In the genomic region with DNA sequence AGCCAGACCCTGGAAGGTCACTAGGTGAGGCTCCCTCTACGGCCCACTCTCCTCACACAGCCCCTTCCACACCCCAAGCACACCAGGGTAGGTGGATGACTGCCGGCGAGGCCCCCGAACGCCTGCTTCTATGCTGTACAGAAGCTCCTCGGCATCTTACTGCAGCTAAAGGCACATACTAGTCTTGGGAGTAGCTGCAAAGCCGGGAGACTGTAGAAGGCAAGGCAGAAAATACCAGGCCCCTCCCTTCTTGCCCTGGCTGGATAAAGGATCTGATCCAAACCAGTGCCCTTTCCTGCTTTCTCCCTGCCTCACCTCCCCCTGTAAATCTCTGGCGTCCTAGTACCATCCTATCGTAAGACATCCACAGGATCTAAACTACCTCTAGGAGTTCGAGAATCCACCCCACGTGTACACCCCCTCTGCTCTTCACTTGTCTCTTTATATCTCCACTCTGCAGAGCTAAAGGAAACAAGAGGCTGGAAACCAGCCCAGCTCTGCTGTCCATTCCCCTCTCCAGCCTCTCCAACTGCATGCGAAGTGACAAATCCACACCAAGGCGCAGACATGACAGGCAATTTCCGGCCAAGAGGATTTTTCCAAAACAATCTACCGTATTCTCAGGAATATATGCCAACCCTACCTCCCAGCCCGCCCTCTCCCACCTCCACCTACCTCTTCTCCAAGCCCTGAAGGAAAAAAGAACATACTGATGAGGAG, we compare ENCODE assay signal across 8 cellular contexts. TPM values are rescaled to one million over a fixed set of nuclear protein-coding genes. Genes with fewer than 3 reads are reported as not detected.
DNase-seq lines count a peak whose midpoint lies in the region; ATAC-seq and TF ChIP-seq lines count a peak whose summit lies in the region.

No MANE protein-coding gene starts in this region.

- TF ChIP-seq CTCF in IMR-90 (conservative IDR thresholded peaks at IDR 0.05; ENCODE audit: low read depth, low read length) = no peak
- no peak for TF ChIP-seq CTCF in osteoblast (IDR thresholded peaks at IDR 0.05; ENCODE audit: extremely low read depth, low read depth, low read length)

- peaks cover 19 to 58% of the 10 kb centered on the region in 2 experiments; a peak in 2 of 4 replicates for H3K79me1 ChIP-seq in IMR-90 (ENCODE audit: low read depth in 1 of 2, low read length in 2 of 2)

- H3K27ac Mint-ChIP-seq in activated T-helper 1 cell treated with anti-CD3 and anti-CD28 coated beads, Interleukin-12 subunit alpha, Interleukin-12 subunit beta, Interleukin-2, Interleukin-4 antibody, amounts not matched to agents 30 ng/mL and 10 ng/mL and 1 ng/mL, durations not matched to agents 14 hours and 24 hours and 36 hours = peak overlapping the region; percentile 90

- H3K79me2 ChIP-seq in osteoblast (ENCODE audit: insufficient read depth, low read length) = peaks cover 55% of the 10 kb centered on the region

- peak overlapping the region; percentile 86 for H4K5ac ChIP-seq in IMR-90 (ENCODE audit: low read depth, low read length)

- WGBS in IMR-90 (ENCODE audit: extremely low coverage in 2 of 2, insufficient read length in 1 of 2), 2 experiments = 0% methylated on average over 4 of the region's 16 CpGs; no CpG with 5 or more reads in 1 of the 2 experiments

- peaks cover 19% of the 10 kb centered on the region for H3K36me3 Mint-ChIP-seq in activated T-helper 1 cell treated with anti-CD3 and anti-CD28 coated beads, Interleukin-12 subunit alpha, Interleukin-12 subunit beta, Interleukin-2, Interleukin-4 antibody, amounts not matched to agents 30 ng/mL and 10 ng/mL and 1 ng/mL, durations not matched to agents 14 hours and 24 hours and 36 hours (ENCODE audit: low read depth)

- H3K9ac ChIP-seq in IMR-90 (ENCODE audit: low read depth, low read length) = peak overlapping the region; percentile 85

- dilution Hi-C loops in IMR-90 (cut with HindIII; ENCODE audit: low sequenced_read_pairs, unreplicated experiment) = no loop called here

- H2AK5ac ChIP-seq in IMR-90 (ENCODE audit: low read depth, low read length) = peak overlapping the region; percentile 98

- peak overlapping the region; percentile 69 for H3K18ac ChIP-seq in IMR-90 (ENCODE audit: low read depth, low read length)

- H3K4me2 ChIP-seq in IMR-90 (ENCODE audit: low read depth, low read length) (peak overlapping the region; percentile 95), osteoblast (ENCODE audit: insufficient read depth, low read length) (peak overlapping the region; percentile 100)

- H3K27ac ChIP-seq in IMR-90 (ENCODE audit: insufficient read depth, low read length) = peak overlapping the region; percentile 95
- peak overlapping the region; percentile 78 for H3K27ac ChIP-seq in osteoblast (ENCODE audit: low read depth, low read length)

- H3K9me3 Mint-ChIP-seq in activated T-helper 1 cell treated with anti-CD3 and anti-CD28 coated beads, Interleukin-12 subunit alpha, Interleukin-12 subunit beta, Interleukin-2, Interleukin-4 antibody, amounts not matched to agents 30 ng/mL and 10 ng/mL and 1 ng/mL, durations not matched to agents 14 hours and 24 hours and 36 hours = no peaks in the 10 kb centered on the region

- peak overlapping the region; percentile 99 for H3K23ac ChIP-seq in IMR-90 (ENCODE audit: low read depth, low read length)

- peak; percentile 15 for ATAC-seq in IMR-90 (ENCODE audit: low read depth)

- POLR2A ChIA-PET in IMR-90 (lab: Charles Lee; ENCODE audit: unreplicated experiment) = no interaction called here

- H2BK20ac ChIP-seq in IMR-90 (ENCODE audit: low read depth, low read length) = peak overlapping the region; percentile 77

- H2AK9ac ChIP-seq in IMR-90 (replicated peaks; ENCODE audit: low read depth, low read length, poor library complexity) = peak overlapping the region; percentile 94

- peak overlapping the region; percentile 97 for H2AFZ ChIP-seq in IMR-90 (replicated peaks; ENCODE audit: low read length, poor library complexity)
- H2AFZ ChIP-seq in osteoblast (ENCODE audit: low read length) = peak overlapping the region; percentile 77

- peak overlapping the region; percentile 57 for H3K4me3 ChIP-seq in IMR-90 (ENCODE audit: insufficient read depth, low read depth, low read length)
- H3K4me3 ChIP-seq in osteoblast (ENCODE audit: insufficient read depth, low read length) = peak overlapping the region; percentile 83

- H4K8ac ChIP-seq in IMR-90 (ENCODE audit: low read depth in 2 of 2, low read length in 2 of 2) = peak overlapping the region; percentile 86 to 91

- DNase-seq in DMS53 (lab: John Stamatoyannopoulos, UW) (peak; percentile 36), DMS53 treated with DMSO at 0.1 percent for 48 hours (lab: John Stamatoyannopoulos, UW; ENCODE audit: unreplicated experiment) (no peak), IMR-90 (peak; percentile 83), globus pallidus (ENCODE audit: low spot score) (peak; percentile 78), osteoblast (ENCODE audit: insufficient read length, low spot score, missing footprints) (peak; percentile 93), NCI-H1930 (lab: John Stamatoyannopoulos, UW) (no peak)
- no peak for DNase-seq in activated T-helper 1 cell treated with anti-CD3 and anti-CD28 coated beads, Interleukin-12 subunit alpha, Interleukin-12 subunit beta, Interleukin-2, Interleukin-4 antibody, amounts not matched to agents 30 ng/mL and 10 ng/mL and 1 ng/mL, durations not matched to agents 14 hours and 24 hours and 36 hours (ENCODE audit: low spot score)
- DNase-seq in NK-92 treated with Interleukin-12 subunit alpha and Interleukin-12 subunit beta, amount 100 ng/mL, for 24 hours (lab: John Stamatoyannopoulos, UW) = no peak

- in situ Hi-C loops in IMR-90 (cut with MboI; ENCODE audit: low sequenced_read_pairs) = loop anchor here (5.0 kb wide), 1 partner anchor 34 kb away; no protein-coding TSS in a partner anchor

- peak overlapping the region; percentile 71 for H2BK120ac ChIP-seq in IMR-90 (ENCODE audit: low read depth, low read length)

- no peaks in the 10 kb centered on the region for H3K36me3 ChIP-seq in IMR-90 (ENCODE audit: control insufficient read depth, insufficient read depth, low read length)
- H3K36me3 ChIP-seq in osteoblast (ENCODE audit: insufficient read depth, low read length) = no peaks in the 10 kb centered on the region

- intact Hi-C loops in IMR-90 (cut with micrococcal nuclease) = loop anchor here (2.0 kb wide), 1 partner anchor 18 kb away; no protein-coding TSS in a partner anchor
- intact Hi-C loops in activated T-helper 1 cell treated with anti-CD3 and anti-CD28 coated beads, Interleukin-12 subunit alpha, Interleukin-12 subunit beta, Interleukin-2, Interleukin-4 antibody, amounts not matched to agents 30 ng/mL and 10 ng/mL and 1 ng/mL, durations not matched to agents 14 hours and 24 hours and 36 hours (cut with micrococcal nuclease) = loop anchor here (1.0 kb wide), 1 partner anchor 10 kb away; no protein-coding TSS in a partner anchor

- peak overlapping the region; percentile 89 for H4K91ac ChIP-seq in IMR-90 (ENCODE audit: insufficient read depth, low read depth, low read length)

- no peak for TF ChIP-seq RAD21 in IMR-90 (IDR thresholded peaks at IDR 0.05; ENCODE audit: low read length)

- peak overlapping the region; percentile 94 for H2BK5ac ChIP-seq in IMR-90 (ENCODE audit: low read depth, low read length, poor library complexity, severe bottlenecking)

- no peaks in the 10 kb centered on the region for H3K27me3 Mint-ChIP-seq in activated T-helper 1 cell treated with anti-CD3 and anti-CD28 coated beads, Interleukin-12 subunit alpha, Interleukin-12 subunit beta, Interleukin-2, Interleukin-4 antibody, amounts not matched to agents 30 ng/mL and 10 ng/mL and 1 ng/mL, durations not matched to agents 14 hours and 24 hours and 36 hours (ENCODE audit: insufficient read depth)

- TF ChIP-seq POLR2A in IMR-90 (IDR thresholded peaks at IDR 0.05; ENCODE audit: low read depth, low read length) = no peak

- peaks cover 15% of the 10 kb centered on the region for H3K9me1 ChIP-seq in IMR-90 (ENCODE audit: insufficient read depth, low read length)

- H3K4ac ChIP-seq in IMR-90 (ENCODE audit: low read depth, low read length) = peak overlapping the region; percentile 98

- peak overlapping the region; percentile 87 for H3K4me3 Mint-ChIP-seq in activated T-helper 1 cell treated with anti-CD3 and anti-CD28 coated beads, Interleukin-12 subunit alpha, Interleukin-12 subunit beta, Interleukin-2, Interleukin-4 antibody, amounts not matched to agents 30 ng/mL and 10 ng/mL and 1 ng/mL, durations not matched to agents 14 hours and 24 hours and 36 hours

- H4K20me1 ChIP-seq in IMR-90 (ENCODE audit: insufficient read depth, low read length) (peaks cover 11% of the 10 kb centered on the region; the same call in 1 of the 2 replicates), osteoblast (ENCODE audit: insufficient read depth, low read length) (peaks cover 19% of the 10 kb centered on the region)

- H3K56ac ChIP-seq in IMR-90 (ENCODE audit: extremely low read depth, insufficient read depth, low read length) = peak overlapping the region; percentile 91

- CTCF ChIA-PET in IMR-90 (lab: Yijun Ruan, JAX) = interaction anchor here (0.7 to 2.5 kb wide), 4 partner anchors 18 to 46 kb away, joined by 3 to 19 read pairs (median 4); no protein-coding TSS in a partner anchor

- H3K27me3 ChIP-seq in IMR-90 (ENCODE audit: control insufficient read depth, insufficient read depth, low read length) = no peaks in the 10 kb centered on the region
- no peaks in the 10 kb centered on the region for H3K27me3 ChIP-seq in osteoblast (ENCODE audit: insufficient read depth, low read length)

- H3K4me1 Mint-ChIP-seq in activated T-helper 1 cell treated with anti-CD3 and anti-CD28 coated beads, Interleukin-12 subunit alpha, Interleukin-12 subunit beta, Interleukin-2, Interleukin-4 antibody, amounts not matched to agents 30 ng/mL and 10 ng/mL and 1 ng/mL, durations not matched to agents 14 hours and 24 hours and 36 hours (ENCODE audit: low read depth) = peaks cover 60% of the 10 kb centered on the region

- H3K4me1 ChIP-seq in IMR-90 (ENCODE audit: control insufficient read depth, insufficient read depth, low read length) (peaks cover 39% of the 10 kb centered on the region), osteoblast (ENCODE audit: insufficient read depth, low read length) (peaks cover 73% of the 10 kb centered on the region)

- BruUV-seq in IMR-90 (replicated peaks; lab: Mats Ljungman, UMichigan) = no TSS peak

- H3K9me3 ChIP-seq in IMR-90 (ENCODE audit: control insufficient read depth, insufficient read depth, low read length) (no peaks in the 10 kb centered on the region), osteoblast (ENCODE audit: low read depth, low read length) (no peaks in the 10 kb centered on the region)

- peak overlapping the region; percentile 95 for H3K14ac ChIP-seq in IMR-90 (replicated peaks; ENCODE audit: low read depth, low read length)

- peak overlapping the region; percentile 89; the same call in 2 of the 3 replicates for H2BK15ac ChIP-seq in IMR-90 (ENCODE audit: low read depth, low read length)

RNA-seq across cellular contexts. Expression of a gene that starts 11.8 kb away (rescaled TPM):
- total RNA-seq in IMR-90 (2012; rRNA removed) (2.2 TPM in 2 replicates), osteoblast (10.6 and 11.6 TPM in 2 replicates)
- polyA plus RNA-seq in IMR-90 (2012; rRNA removed) = 13.4 and 13.8 TPM in 2 replicates
- 10.2 and 10.5 TPM in 2 replicates for polyA plus RNA-seq in IMR-90 (2012; cell fraction: cytosol; rRNA removed)
- 86.5 and 180 TPM in 2 replicates for polyA plus RNA-seq in IMR-90 (2012; cell fraction: nucleus; rRNA removed; ENCODE audit: low replicate concordance)
- total RNA-seq in activated T-helper 1 cell treated with anti-CD3 and anti-CD28 coated beads, Interleukin-12 subunit alpha, Interleukin-12 subunit beta, Interleukin-2, Interleukin-4 antibody, amounts not matched to agents 30 ng/mL and 10 ng/mL and 1 ng/mL, durations not matched to agents 14 hours and 24 hours and 36 hours = 126 and 127 TPM in 2 replicates

Comparison
In these comparisons a context has a peak if more than half of its experiments do, and no peak if none do; other contexts are left out.
1. DNase-seq: peak in DMS53 (single experiment), IMR-90 (single experiment), globus pallidus (single experiment) and osteoblast (single experiment); none in DMS53 treated with DMSO at 0.1 percent for 48 hours (single experiment), activated T-helper 1 cell treated with anti-CD3 and anti-CD28 coated beads, Interleukin-12 subunit alpha, Interleukin-12 subunit beta, Interleukin-2, Interleukin-4 antibody, amounts not matched to agents 30 ng/mL and 10 ng/mL and 1 ng/mL, durations not matched to agents 14 hours and 24 hours and 36 hours (single experiment), NCI-H1930 (0 of 2) and NK-92 treated with Interleukin-12 subunit alpha and Interleukin-12 subunit beta, amount 100 ng/mL, for 24 hours (single experiment).
2. RNA of a gene that starts 11.8 kb away (total RNA-seq): 126 to 127 TPM in activated T-helper 1 cell treated with anti-CD3 and anti-CD28 coated beads, Interleukin-12 subunit alpha, Interleukin-12 subunit beta, Interleukin-2, Interleukin-4 antibody, amounts not matched to agents 30 ng/mL and 10 ng/mL and 1 ng/mL, durations not matched to agents 14 hours and 24 hours and 36 hours; 10.6 to 11.6 TPM in osteoblast and 2.2 TPM in IMR-90; every median in the first group is over 10 times any median in the second.